Comparison of ENCODE assay signal across 20 cellular contexts in genomic region chr5:177384134-177384533, GRCh38. TPM values are rescaled to one million over a fixed set of nuclear protein-coding genes. Genes with fewer than 3 reads are reported as not detected.
A peak's percentile ranks its signal among the peaks of the same experiment; 100 is the strongest.
DNase-seq lines count a peak whose midpoint lies in the region; ATAC-seq, FAIRE-seq and TF ChIP-seq lines count a peak whose summit lies in the region.
"Had no signal": no experiment of that assay in that cellular context is flagged by ENCODE, and none has a peak within 500 bp of the region (broad histone marks: within the 10 kb centered on the region; RNA-seq: fewer than 3 reads in every experiment).

Gene SLC34A1 (plus strand): TSS chr5:177384434. CDS start chr5:177385742, 1,308 bp downstream.

- no peak within 1 kb of the TSS for H3K9ac ChIP-seq in H1 (replicated peaks in 1 of 4; ENCODE audit: extremely low read depth in 1 of 4, low read depth in 3 of 4, low read length in 3 of 4)

- WGBS in H1 (ENCODE audit: extremely low coverage in 1 of 2, insufficient coverage in 1 of 2, insufficient read length in 1 of 2, insufficient replicate concordance in 2 of 2, low coverage in 1 of 2, low lambda C conversion rate in 2 of 2, missing lambda C conversion rate in 1 of 2), 2 experiments: 93% methylated on average over 4 of the region's 4 CpGs; no CpG with 5 or more reads in 1 of the 2 experiments

- no peaks in the 10 kb centered on the region for H4K20me1 ChIP-seq in H1 (replicated peaks in 1 of 2; ENCODE audit: control insufficient read depth in 1 of 2, insufficient read depth in 2 of 2, low read length in 2 of 2)

- H3K9me3 Mint-ChIP-seq in activated CD8-positive, alpha-beta memory T cell treated with anti-CD3 and anti-CD28 coated beads, Interleukin-2, amount 10 ng/mL, durations not matched to agents 7 days and 5 days (ENCODE audit: low read depth): no peaks in the 10 kb centered on the region
- no peaks in the 10 kb centered on the region for H3K9me3 Mint-ChIP-seq in stimulated activated naive CD8-positive, alpha-beta T cell treated with anti-CD3 and anti-CD28 coated beads, Interleukin-15, amount 100 ng/mL, for 72 hours
- H3K9me3 Mint-ChIP-seq in stimulated activated effector memory CD8-positive, alpha-beta T cell treated with anti-CD3 and anti-CD28 coated beads, Interleukin-12 subunit alpha, Interleukin-12 subunit beta, amount 100 ng/mL, for 72 hours: no peaks in the 10 kb centered on the region

- H3K56ac ChIP-seq in H1 (replicated peaks; ENCODE audit: insufficient read length, low read depth, low read length): no peak within 1 kb of the TSS

- H3K79me1 ChIP-seq in H1 (ENCODE audit: low read depth, low read length): no peaks in the 10 kb centered on the region

- H3K4me3 Mint-ChIP-seq in activated CD8-positive, alpha-beta memory T cell treated with anti-CD3 and anti-CD28 coated beads, Interleukin-2, amount 10 ng/mL, durations not matched to agents 7 days and 5 days: no peak within 1 kb of the TSS
- no peak within 1 kb of the TSS for H3K4me3 Mint-ChIP-seq in stimulated activated naive CD8-positive, alpha-beta T cell treated with anti-CD3 and anti-CD28 coated beads, Interleukin-15, amount 100 ng/mL, for 72 hours
- peak within 1 kb of the TSS; percentile 43 for H3K4me3 Mint-ChIP-seq in stimulated activated effector memory CD8-positive, alpha-beta T cell treated with anti-CD3 and anti-CD28 coated beads, Interleukin-12 subunit alpha, Interleukin-12 subunit beta, amount 100 ng/mL, for 72 hours

- H3K23ac ChIP-seq in H1 (ENCODE audit: insufficient read length): no peak within 1 kb of the TSS

- ATAC-seq in activated CD8-positive, alpha-beta memory T cell treated with anti-CD3 and anti-CD28 coated beads, Interleukin-2, amount 10 ng/mL, durations not matched to agents 7 days and 5 days: no peak
- no peak for ATAC-seq in stimulated activated naive CD8-positive, alpha-beta T cell treated with anti-CD3 and anti-CD28 coated beads, Interleukin-15, amount 100 ng/mL, for 72 hours
- ATAC-seq in stimulated activated naive CD8-positive, alpha-beta T cell treated with anti-CD3 and anti-CD28 coated beads, Interleukin-15, Interleukin-2, amounts not matched to agents 100 U/mL and 50 U/mL, for 24 hours: no peak
- no peak for ATAC-seq in stimulated activated effector memory CD8-positive, alpha-beta T cell treated with anti-CD3 and anti-CD28 coated beads, Interleukin-12 subunit alpha, Interleukin-12 subunit beta, amount 100 ng/mL, for 72 hours
- no peak for ATAC-seq in HG02938 (IDR thresholded peaks at IDR 0.05; ENCODE audit: unreplicated experiment)
- ATAC-seq: A549, K562 had no signal

- no peak within 1 kb of the TSS for H2BK120ac ChIP-seq in H1 (replicated peaks; ENCODE audit: low read depth, low read length)

- no peak within 1 kb of the TSS for H3K4me3 ChIP-seq in H1 (ENCODE audit: extremely low read depth in 1 of 4, insufficient read depth in 2 of 4, low read depth in 3 of 4, low read length in 4 of 4)
- H3K4me3 ChIP-seq: A549, K562 had no signal

- no peak within 1 kb of the TSS for H3K27ac ChIP-seq in H1 (ENCODE audit: low read depth, low read length)

- H3K4ac ChIP-seq in H1 (replicated peaks; ENCODE audit: insufficient read length, low read depth, low read length): no peak within 1 kb of the TSS

- H3K4me2 ChIP-seq in H1 (ENCODE audit: insufficient read depth in 1 of 2, low read depth in 2 of 2, low read length in 2 of 2): no peak within 1 kb of the TSS
- H3K4me2 ChIP-seq: A549 had no signal

- no peak for FAIRE-seq in H1 (lab: Jason Lieb, UNC)
- FAIRE-seq: A549, K562, RCC 7860 had no signal

- no peaks in the 10 kb centered on the region for H3K9me3 ChIP-seq in H1 (ENCODE audit: insufficient read depth in 2 of 2, low read depth in 1 of 2, low read length in 1 of 2)
- H3K9me3 ChIP-seq: A549 had no signal

- TF ChIP-seq POLR2A in H1 (IDR thresholded peaks at IDR 0.05; ENCODE audit: control extremely low read depth in 1 of 2, low read depth in 2 of 2, low read length in 2 of 2): no peak

- no peaks in the 10 kb centered on the region for H3K36me3 Mint-ChIP-seq in activated CD8-positive, alpha-beta memory T cell treated with anti-CD3 and anti-CD28 coated beads, Interleukin-2, amount 10 ng/mL, durations not matched to agents 7 days and 5 days
- H3K36me3 Mint-ChIP-seq in stimulated activated effector memory CD8-positive, alpha-beta T cell treated with anti-CD3 and anti-CD28 coated beads, Interleukin-12 subunit alpha, Interleukin-12 subunit beta, amount 100 ng/mL, for 72 hours: no peaks in the 10 kb centered on the region

- H3K23me2 ChIP-seq in H1 (ENCODE audit: low read depth, low read length): no peaks in the 10 kb centered on the region

- no peak within 1 kb of the TSS for H2BK12ac ChIP-seq in H1 (ENCODE audit: low read depth, low read length)

- H2BK5ac ChIP-seq in H1 (ENCODE audit: low read depth, low read length): no peak within 1 kb of the TSS

- no peak within 1 kb of the TSS; the same call in 1 of the 2 replicates for H4K8ac ChIP-seq in H1 (ENCODE audit: extremely low read depth, insufficient read depth, low read length)

- H3K18ac ChIP-seq in H1 (ENCODE audit: extremely low read depth, low read length): no peak within 1 kb of the TSS

- no peak for TF ChIP-seq RAD21 in H1 (IDR thresholded peaks at IDR 0.05 in 1 of 2, conservative IDR thresholded peaks at IDR 0.05 in 1 of 2; ENCODE audit: low read depth in 2 of 2, low read length in 2 of 2)

- no peak for TF ChIP-seq CTCF in H1 (IDR thresholded peaks at IDR 0.05; ENCODE audit: control extremely low read depth in 1 of 3, insufficient read depth in 1 of 3, low read depth in 1 of 3, low read length in 3 of 3)

- H3K14ac ChIP-seq in H1 (ENCODE audit: insufficient read length): no peak within 1 kb of the TSS

- POLR2A ChIA-PET in H1 (lab: Charles Lee; ENCODE audit: partially characterized antibody): interaction anchor here (0.9 to 6.0 kb wide), 4 partner anchors 11 to 62 kb away, joined by 3 to 49 read pairs (median 10); partner anchors contain the start of gene PRR7

- no peak within 1 kb of the TSS for H4K5ac ChIP-seq in H1 (ENCODE audit: insufficient read length, low read depth, low read length)

- H4K91ac ChIP-seq in H1 (replicated peaks; ENCODE audit: insufficient read length, low read length): no peak within 1 kb of the TSS

- H3K27me3 ChIP-seq in H1 (replicated peaks in 1 of 4; ENCODE audit: control insufficient read depth in 3 of 4, extremely low read depth in 1 of 4, insufficient read depth in 3 of 4, low read length in 3 of 4): peaks cover 0 to 7% (median under 1%) of the 10 kb centered on the region in 4 experiments; a peak in 3 of 7 replicates

- H2AK5ac ChIP-seq in H1 (ENCODE audit: low read depth, low read length): no peak within 1 kb of the TSS

- no peaks in the 10 kb centered on the region for H3K27me3 Mint-ChIP-seq in activated CD8-positive, alpha-beta memory T cell treated with anti-CD3 and anti-CD28 coated beads, Interleukin-2, amount 10 ng/mL, durations not matched to agents 7 days and 5 days
- no peaks in the 10 kb centered on the region for H3K27me3 Mint-ChIP-seq in stimulated activated naive CD8-positive, alpha-beta T cell treated with anti-CD3 and anti-CD28 coated beads, Interleukin-15, amount 100 ng/mL, for 72 hours

- no peak for TF ChIP-seq EP300 in H1 (IDR thresholded peaks at IDR 0.05; ENCODE audit: borderline replicate concordance in 1 of 2, low read depth in 2 of 2, low read length in 2 of 2)

- DNase-seq in activated CD8-positive, alpha-beta memory T cell treated with anti-CD3 and anti-CD28 coated beads, Interleukin-2, amount 10 ng/mL, durations not matched to agents 7 days and 5 days: no peak
- DNase-seq in activated CD8-positive, alpha-beta memory T cell treated with anti-CD3 and anti-CD28 coated beads, Interleukin-2, amount 50 U/mL, for 4 hours: no peak
- no peak for DNase-seq in stimulated activated naive CD8-positive, alpha-beta T cell treated with anti-CD3 and anti-CD28 coated beads, Interleukin-15, amount 100 ng/mL, for 72 hours
- DNase-seq in stimulated activated naive CD8-positive, alpha-beta T cell treated with anti-CD3 and anti-CD28 coated beads, Interleukin-15, Interleukin-2, amounts not matched to agents 100 U/mL and 50 U/mL, for 24 hours: no peak
- DNase-seq in H1 (ENCODE audit: low read depth in 1 of 2, low spot score in 2 of 2) (no peak), NCI-H1417 (lab: John Stamatoyannopoulos, UW) (no peak)
- no peak for DNase-seq in stimulated activated effector memory CD8-positive, alpha-beta T cell treated with anti-CD3 and anti-CD28 coated beads, Interleukin-12 subunit alpha, Interleukin-12 subunit beta, amount 100 ng/mL, for 72 hours (ENCODE audit: low spot score in 2 of 2)
- DNase-seq: C1 segment of cervical spinal cord; DMS79 treated with DMSO at 0.1 percent for 48 hours; GOT3; NCI-H1105 treated with DMSO at 0.1 percent for 48 hours; NCI-H1694 treated with DMSO at 0.1 percent for 48 hours; NCI-H510A; NCI-H748 treated with DMSO at 0.1 percent for 48 hours; NK-92 treated with Interleukin-12 subunit alpha and Interleukin-12 subunit beta, amount 100 ng/mL, for 24 hours; SHP77 had no signal

- peaks cover 42% of the 10 kb centered on the region for H3K4me1 Mint-ChIP-seq in activated CD8-positive, alpha-beta memory T cell treated with anti-CD3 and anti-CD28 coated beads, Interleukin-2, amount 10 ng/mL, durations not matched to agents 7 days and 5 days
- peaks cover 69% of the 10 kb centered on the region for H3K4me1 Mint-ChIP-seq in stimulated activated naive CD8-positive, alpha-beta T cell treated with anti-CD3 and anti-CD28 coated beads, Interleukin-15, amount 100 ng/mL, for 72 hours
- peaks cover 56% of the 10 kb centered on the region for H3K4me1 Mint-ChIP-seq in stimulated activated effector memory CD8-positive, alpha-beta T cell treated with anti-CD3 and anti-CD28 coated beads, Interleukin-12 subunit alpha, Interleukin-12 subunit beta, amount 100 ng/mL, for 72 hours

- CTCF ChIA-PET in activated CD8-positive, alpha-beta memory T cell treated with anti-CD3 and anti-CD28 coated beads, Interleukin-2, amount 10 ng/mL, durations not matched to agents 7 days and 5 days (lab: Charles Lee): interaction anchor here (1.4 to 20.4 kb wide), 4 partner anchors 19 to 117 kb away, joined by 6 to 405 read pairs (median 8); partner anchors contain the start of gene RGS14
- CTCF ChIA-PET in H1 (lab: Charles Lee; ENCODE audit: partially characterized antibody): interaction anchor here (0.7 to 18.7 kb wide), 13 partner anchors 8 to 187 kb away, joined by 3 to 430 read pairs (median 4); partner anchors contain the start of gene PRR7

- no peak within 1 kb of the TSS for H2AFZ ChIP-seq in H1 (ENCODE audit: low read length)

- peak within 1 kb of the TSS; percentile 4 for H3K27ac Mint-ChIP-seq in activated CD8-positive, alpha-beta memory T cell treated with anti-CD3 and anti-CD28 coated beads, Interleukin-2, amount 10 ng/mL, durations not matched to agents 7 days and 5 days
- H3K27ac Mint-ChIP-seq in stimulated activated naive CD8-positive, alpha-beta T cell treated with anti-CD3 and anti-CD28 coated beads, Interleukin-15, amount 100 ng/mL, for 72 hours: peak within 1 kb of the TSS; percentile 52 to 61
- H3K27ac Mint-ChIP-seq in stimulated activated effector memory CD8-positive, alpha-beta T cell treated with anti-CD3 and anti-CD28 coated beads, Interleukin-12 subunit alpha, Interleukin-12 subunit beta, amount 100 ng/mL, for 72 hours: peak within 1 kb of the TSS; percentile 46

- no peaks in the 10 kb centered on the region for H3K36me3 ChIP-seq in H1 (ENCODE audit: control insufficient read depth in 2 of 4, insufficient read depth in 4 of 4, low read length in 3 of 4)

- no peaks in the 10 kb centered on the region for H3K79me2 ChIP-seq in H1 (ENCODE audit: control insufficient read depth in 1 of 2, insufficient read depth in 2 of 2, low read length in 2 of 2)

- H3K4me1 ChIP-seq in H1 (replicated peaks in 1 of 4; ENCODE audit: control insufficient read depth in 3 of 4, insufficient read depth in 4 of 4, low read length in 3 of 4): peaks cover 0 to 7% (median 2%) of the 10 kb centered on the region in 4 experiments; a peak in 3 of 7 replicates

- H2BK15ac ChIP-seq in H1 (ENCODE audit: low read length): peak within 1 kb of the TSS; percentile 46

- H2BK20ac ChIP-seq in H1 (ENCODE audit: low read length): no peak within 1 kb of the TSS

RNA-seq across cellular contexts. Expression of gene SLC34A1, which starts in this region (rescaled TPM):
- total RNA-seq in activated CD8-positive, alpha-beta memory T cell treated with anti-CD3 and anti-CD28 coated beads, Interleukin-2, amount 10 ng/mL, durations not matched to agents 7 days and 5 days: under 1 TPM; 0.19 to 0.85 TPM
- total RNA-seq in H1 (2021; fragmentation: NEBNext Ultra II Directional; extraction: Animal tissue kit (Norgen Biotek cat#: 25700)): not detected in 2 replicates
- polyA plus RNA-seq in H1 (2011; rRNA removed): not detected in 2 replicates
- polyA plus RNA-seq in H1 (2011; cell fraction: cytosol; rRNA removed): not detected
- polyA plus RNA-seq in H1 (2011; cell fraction: nucleus; rRNA removed): not detected
- not detected in 4 replicates for polyA plus RNA-seq in H1 (2012, experiment 1 of 2)
- not detected for polyA plus RNA-seq in H1 (2012, experiment 2 of 2)
- polyA plus RNA-seq in H1 (2013, experiment 1 of 2): not detected
- polyA plus RNA-seq in H1 (2013, experiment 2 of 2): not detected
- not detected in 2 replicates for polyA minus RNA-seq in H1 (2011; rRNA and poly(A)+ RNA removed)
- not detected for polyA minus RNA-seq in H1 (2011; cell fraction: cytosol; rRNA and poly(A)+ RNA removed)
- not detected for polyA minus RNA-seq in H1 (2011; cell fraction: nucleus; rRNA and poly(A)+ RNA removed)
- total RNA-seq: K562 had no signal
- polyA plus RNA-seq: K562 had no signal

Comparison
In these comparisons a context has a peak if more than half of its experiments do, and no peak if none do; other contexts are left out.
1. H3K27ac Mint-ChIP-seq: peak in every context shown above with its lines; median percentile 56 in stimulated activated naive CD8-positive, alpha-beta T cell treated with anti-CD3 and anti-CD28 coated beads, Interleukin-15, amount 100 ng/mL, for 72 hours; 46 in stimulated activated effector memory CD8-positive, alpha-beta T cell treated with anti-CD3 and anti-CD28 coated beads, Interleukin-12 subunit alpha, Interleukin-12 subunit beta, amount 100 ng/mL, for 72 hours; 4 in activated CD8-positive, alpha-beta memory T cell treated with anti-CD3 and anti-CD28 coated beads, Interleukin-2, amount 10 ng/mL, durations not matched to agents 7 days and 5 days.